Comparison of ENCODE assay signal across 26 cellular contexts in genomic region chr7:24762771-24763170, GRCh38.
"Had no signal": no experiment of that assay in that cellular context is flagged by ENCODE, and none has a peak within 500 bp of the region (broad histone marks: within the 10 kb centered on the region; RNA-seq: fewer than 3 reads in every experiment).

No MANE protein-coding gene starts in this region.

- DNase-seq: natural killer cell; occipital lobe; pancreas; right cardiac atrium; right lobe of liver; sigmoid colon; small intestine; stimulated activated CD4-positive, alpha-beta T cell treated with anti-CD3 and anti-CD28 coated beads, Interleukin-15, amount 100 ng/mL, for 24 hours; stimulated activated CD4-positive, alpha-beta T cell treated with anti-CD3 and anti-CD28 coated beads, Interleukin-2, amount 100 ng/mL, for 24 hours; stimulated activated CD4-positive, alpha-beta T cell treated with anti-CD3 and anti-CD28 coated beads, Interleukin-2, amount 100 ng/mL, for 48 hours; stimulated activated CD4-positive, alpha-beta T cell treated with anti-CD3 and anti-CD28 coated beads, Interleukin-4, amount 100 ng/mL, for 24 hours; stimulated activated naive B cell treated with anti-CD40 and anti-IgM and Interleukin-4, amounts not matched to agents 10 μg/mL and 1 μg/mL and 100 μg/mL, for 72 hours; stimulated activated naive CD4-positive, alpha-beta T cell treated with Interleukin-2 at 50 U/mL for 16 hours; stomach; thyroid gland; trophoblast cell; upper lobe of left lung had no signal

- ATAC-seq: natural killer cell; pancreas; stimulated activated effector memory CD8-positive, alpha-beta T cell treated with anti-CD3 and anti-CD28 coated beads, Interleukin-12 subunit alpha, Interleukin-12 subunit beta, amount 100 ng/mL, for 72 hours; stimulated activated naive B cell treated with anti-CD40 and anti-IgM and Interleukin-4, amounts not matched to agents 10 μg/mL and 1 μg/mL and 100 μg/mL, for 72 hours had no signal

- FAIRE-seq: pancreas, small intestine, urothelium cell line had no signal

- H3K36me3 ChIP-seq: neural progenitor cell, pancreas, prostate gland, right lobe of liver, sigmoid colon, stomach, thoracic aorta, thyroid gland, tibial nerve, upper lobe of left lung, vagina had no signal

- H3K4me1 Mint-ChIP-seq: stimulated activated effector memory CD8-positive, alpha-beta T cell treated with anti-CD3 and anti-CD28 coated beads, Interleukin-12 subunit alpha, Interleukin-12 subunit beta, amount 100 ng/mL, for 72 hours had no signal

- H3K27me3 ChIP-seq: pancreas, right lobe of liver, sigmoid colon, thyroid gland, tibial nerve, vagina had no signal

- H3K9me3 Mint-ChIP-seq: natural killer cell; nephron; neural progenitor cell; stimulated activated effector memory CD8-positive, alpha-beta T cell treated with anti-CD3 and anti-CD28 coated beads, Interleukin-12 subunit alpha, Interleukin-12 subunit beta, amount 100 ng/mL, for 72 hours; stimulated activated naive B cell treated with anti-CD40 and anti-IgM and Interleukin-4, amounts not matched to agents 10 μg/mL and 1 μg/mL and 100 μg/mL, for 72 hours; stimulated activated naive CD8-positive, alpha-beta T cell treated with anti-CD3 and anti-CD28 coated beads, Interleukin-15, Interleukin-2, amounts not matched to agents 100 ng/mL and 50 ng/mL, for 24 hours had no signal

- H3K27ac Mint-ChIP-seq: natural killer cell; nephron; neural progenitor cell; stimulated activated effector memory CD8-positive, alpha-beta T cell treated with anti-CD3 and anti-CD28 coated beads, Interleukin-12 subunit alpha, Interleukin-12 subunit beta, amount 100 ng/mL, for 72 hours; stimulated activated naive B cell treated with anti-CD40 and anti-IgM and Interleukin-4, amounts not matched to agents 10 μg/mL and 1 μg/mL and 100 μg/mL, for 72 hours; stimulated activated naive CD8-positive, alpha-beta T cell treated with anti-CD3 and anti-CD28 coated beads, Interleukin-15, Interleukin-2, amounts not matched to agents 100 ng/mL and 50 ng/mL, for 24 hours had no signal

- H3K27ac ChIP-seq: neural progenitor cell, pancreas, prostate gland, right lobe of liver, sigmoid colon, stomach, thoracic aorta, thyroid gland, tibial nerve, upper lobe of left lung, vagina had no signal

- H3K4me1 ChIP-seq: prostate gland had no signal

- H3K36me3 Mint-ChIP-seq: natural killer cell; neural progenitor cell; stimulated activated effector memory CD8-positive, alpha-beta T cell treated with anti-CD3 and anti-CD28 coated beads, Interleukin-12 subunit alpha, Interleukin-12 subunit beta, amount 100 ng/mL, for 72 hours; stimulated activated naive B cell treated with anti-CD40 and anti-IgM and Interleukin-4, amounts not matched to agents 10 μg/mL and 1 μg/mL and 100 μg/mL, for 72 hours had no signal

- H3K9ac ChIP-seq: neural progenitor cell had no signal

- H3K4me3 Mint-ChIP-seq: natural killer cell; nephron; neural progenitor cell; stimulated activated effector memory CD8-positive, alpha-beta T cell treated with anti-CD3 and anti-CD28 coated beads, Interleukin-12 subunit alpha, Interleukin-12 subunit beta, amount 100 ng/mL, for 72 hours; stimulated activated naive B cell treated with anti-CD40 and anti-IgM and Interleukin-4, amounts not matched to agents 10 μg/mL and 1 μg/mL and 100 μg/mL, for 72 hours; stimulated activated naive CD8-positive, alpha-beta T cell treated with anti-CD3 and anti-CD28 coated beads, Interleukin-15, Interleukin-2, amounts not matched to agents 100 ng/mL and 50 ng/mL, for 24 hours had no signal

- H3K4me3 ChIP-seq: neural progenitor cell, pancreas, prostate gland, right lobe of liver, sigmoid colon, stomach, thoracic aorta, thyroid gland, tibial nerve, upper lobe of left lung, vagina had no signal

- H3K9me3 ChIP-seq: pancreas, prostate gland, right lobe of liver, sigmoid colon, thoracic aorta, thyroid gland, tibial nerve, upper lobe of left lung, vagina had no signal

- H2AFZ ChIP-seq: neural progenitor cell had no signal

- H3K4me2 ChIP-seq: neural progenitor cell had no signal
